In the genomic region with DNA sequence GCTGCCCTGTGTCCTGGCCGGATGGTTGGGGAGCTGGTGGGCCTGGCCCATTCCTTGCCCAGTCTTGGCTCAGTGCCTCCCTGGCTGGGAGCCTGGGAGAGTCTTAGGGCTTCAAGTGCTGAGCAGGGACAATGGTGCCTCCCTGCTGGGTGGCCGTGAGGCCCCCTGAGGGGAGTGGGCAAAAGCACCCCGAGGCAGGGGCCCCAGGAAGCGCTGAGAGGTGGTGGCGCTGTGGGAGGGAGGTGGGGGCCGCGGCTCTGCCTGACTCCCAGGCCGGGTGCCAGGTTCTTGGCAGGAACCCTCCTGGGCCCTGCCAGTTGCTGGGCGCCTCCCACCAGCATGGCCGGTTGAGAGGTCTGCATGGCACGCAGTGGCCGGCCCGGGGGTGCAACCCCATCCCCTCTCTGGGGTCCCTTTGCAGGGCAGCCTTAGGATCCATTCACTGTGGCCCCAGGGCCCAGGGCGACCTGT, we compare ENCODE assay signal across 13 cellular contexts. TPM values are rescaled to one million over a fixed set of nuclear protein-coding genes. Genes with fewer than 3 reads are reported as not detected.
DNase-seq lines count a peak whose midpoint lies in the region; ATAC-seq, FAIRE-seq and TF ChIP-seq lines count a peak whose summit lies in the region.
"Had no signal": no experiment of that assay in that cellular context is flagged by ENCODE, and none has a peak within 500 bp of the region (broad histone marks: within the 10 kb centered on the region; RNA-seq: fewer than 3 reads in every experiment).

No MANE protein-coding gene starts in this region.

- peaks cover 31% of the 10 kb centered on the region for H3K4me1 Mint-ChIP-seq in WTC11

- DNase-seq in AG04450 (ENCODE audit: low read depth, low spot score) (no peak), WTC11 (ENCODE audit: low spot score) (no peak), Right ventricle myocardium superior (peak; percentile 75), pancreas (peak in 1 of 6 donors; percentile 68), GM03348 (ENCODE audit: low spot score) (no peak), RKO (ENCODE audit: low spot score) (no peak), NCI-H1694 (lab: John Stamatoyannopoulos, UW) (no peak)
- DNase-seq: activated CD4-positive, alpha-beta T cell treated with anti-CD3 and anti-CD28 coated beads, Interleukin-2, amount 50 U/mL, for 1 hour; cortex of kidney; NCI-H82 had no signal

- CTCF ChIA-PET in AG04450 (lab: Charles Lee) (interaction anchor here (3.6 kb wide), 1 partner anchor 76 kb away, joined by 50 read pairs; no protein-coding TSS in a partner anchor), WTC11 (lab: Charles Lee) (interaction anchor here (1.2 to 7.4 kb wide), 2 partner anchors 11 to 16 kb away, joined by 5 to 89 read pairs; partner anchors contain the start of gene LAMA5)

- TF ChIP-seq CTCF in AG04450 (IDR thresholded peaks at IDR 0.05; ENCODE audit: low read depth, low read length) (no peak), WTC11 (IDR thresholded peaks at IDR 0.05) (no peak), pancreas (IDR thresholded peaks at IDR 0.05) (no peak)

- 20 to 26% methylated on average over 14 of the region's 14 CpGs for WGBS in pancreas, 2 donors

- H3K4me1 ChIP-seq in pancreas = peaks cover 0 to 10% (median 5%) of the 10 kb centered on the region in 3 donors

- peaks cover 12% of the 10 kb centered on the region for H3K9me3 ChIP-seq in AG04450 (ENCODE audit: control insufficient read depth, insufficient read depth, low read length)
- H3K9me3 ChIP-seq in pancreas = no peaks in the 10 kb centered on the region

- POLR2A ChIA-PET in AG04450 (lab: Yijun Ruan, JAX) = interaction anchor here (1.1 kb wide), 1 partner anchor 9 kb away, joined by 4 read pairs; the partner anchor contains the start of gene RPS21
- POLR2A ChIA-PET in WTC11 (lab: Charles Lee) = interaction anchor here (0.6 to 4.0 kb wide), 2 partner anchors 11 to 1064 kb away, joined by 5 to 29 read pairs; partner anchors contain the start of gene LAMA5

- H3K4me3 ChIP-seq in AG04450 (ENCODE audit: low read depth, low read length) (no peak overlapping the region), pancreas (no peak overlapping the region)
- H3K4me3 ChIP-seq: lung had no signal

- peak overlapping the region; percentile 94; the same call in 1 of the 2 replicates for H3K27ac Mint-ChIP-seq in WTC11

- intact Hi-C loops in Right ventricle myocardium superior (cut with DNase I) (no loop called here), pancreas (cut with DNase I) (loop anchor here in 1 of 3 donors (5.0 kb wide), 1 partner anchor 70 kb away; no protein-coding TSS in a partner anchor)

- FAIRE-seq in pancreas (lab: Jason Lieb, UNC) = no peak
- FAIRE-seq: frontal cortex had no signal

- H3K27me3 Mint-ChIP-seq in WTC11 (ENCODE audit: low read depth) = no peaks in the 10 kb centered on the region; the same call in 1 of the 2 replicates

- H3K36me3 ChIP-seq in pancreas = no peaks in the 10 kb centered on the region

- peaks cover 7% of the 10 kb centered on the region for H3K9me3 Mint-ChIP-seq in WTC11

- H3K27me3 ChIP-seq in AG04450 (ENCODE audit: control insufficient read depth, insufficient read depth, low read length) (no peaks in the 10 kb centered on the region), pancreas (no peaks in the 10 kb centered on the region)

- ATAC-seq in WTC11 (no peak), Right ventricle myocardium superior (ENCODE audit: poor library complexity) (peak; percentile 69), pancreas (peak in 3 of 4 donors; percentile 22 to 40 (median 35)), HG03378 (IDR thresholded peaks at IDR 0.05; ENCODE audit: unreplicated experiment) (no peak)

- no peak overlapping the region for H3K4me3 Mint-ChIP-seq in WTC11

- peaks cover 10% of the 10 kb centered on the region for H3K36me3 Mint-ChIP-seq in WTC11

- H3K27ac ChIP-seq in AG04450 (ENCODE audit: low read depth, low read length) = peak overlapping the region; percentile 2
- peak overlapping the region in 2 of 4 donors; percentile 13 to 23 for H3K27ac ChIP-seq in pancreas

TF ChIP-seq in WTC11, 78 proteins besides CTCF, POLR2A, EP300 and RAD21 (continues in another document):
- TF ChIP-seq, protein P1, sequence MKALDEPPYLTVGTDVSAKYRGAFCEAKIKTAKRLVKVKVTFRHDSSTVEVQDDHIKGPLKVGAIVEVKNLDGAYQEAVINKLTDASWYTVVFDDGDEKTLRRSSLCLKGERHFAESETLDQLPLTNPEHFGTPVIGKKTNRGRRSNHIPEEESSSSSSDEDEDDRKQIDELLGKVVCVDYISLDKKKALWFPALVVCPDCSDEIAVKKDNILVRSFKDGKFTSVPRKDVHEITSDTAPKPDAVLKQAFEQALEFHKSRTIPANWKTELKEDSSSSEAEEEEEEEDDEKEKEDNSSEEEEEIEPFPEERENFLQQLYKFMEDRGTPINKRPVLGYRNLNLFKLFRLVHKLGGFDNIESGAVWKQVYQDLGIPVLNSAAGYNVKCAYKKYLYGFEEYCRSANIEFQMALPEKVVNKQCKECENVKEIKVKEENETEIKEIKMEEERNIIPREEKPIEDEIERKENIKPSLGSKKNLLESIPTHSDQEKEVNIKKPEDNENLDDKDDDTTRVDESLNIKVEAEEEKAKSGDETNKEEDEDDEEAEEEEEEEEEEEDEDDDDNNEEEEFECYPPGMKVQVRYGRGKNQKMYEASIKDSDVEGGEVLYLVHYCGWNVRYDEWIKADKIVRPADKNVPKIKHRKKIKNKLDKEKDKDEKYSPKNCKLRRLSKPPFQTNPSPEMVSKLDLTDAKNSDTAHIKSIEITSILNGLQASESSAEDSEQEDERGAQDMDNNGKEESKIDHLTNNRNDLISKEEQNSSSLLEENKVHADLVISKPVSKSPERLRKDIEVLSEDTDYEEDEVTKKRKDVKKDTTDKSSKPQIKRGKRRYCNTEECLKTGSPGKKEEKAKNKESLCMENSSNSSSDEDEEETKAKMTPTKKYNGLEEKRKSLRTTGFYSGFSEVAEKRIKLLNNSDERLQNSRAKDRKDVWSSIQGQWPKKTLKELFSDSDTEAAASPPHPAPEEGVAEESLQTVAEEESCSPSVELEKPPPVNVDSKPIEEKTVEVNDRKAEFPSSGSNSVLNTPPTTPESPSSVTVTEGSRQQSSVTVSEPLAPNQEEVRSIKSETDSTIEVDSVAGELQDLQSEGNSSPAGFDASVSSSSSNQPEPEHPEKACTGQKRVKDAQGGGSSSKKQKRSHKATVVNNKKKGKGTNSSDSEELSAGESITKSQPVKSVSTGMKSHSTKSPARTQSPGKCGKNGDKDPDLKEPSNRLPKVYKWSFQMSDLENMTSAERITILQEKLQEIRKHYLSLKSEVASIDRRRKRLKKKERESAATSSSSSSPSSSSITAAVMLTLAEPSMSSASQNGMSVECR (CRISPR knock-in tag; IDR thresholded peaks at IDR 0.05; ENCODE audit: borderline replicate concordance) = no peak
- no peak for TF ChIP-seq FOXP1 (CRISPR knock-in tag; IDR thresholded peaks at IDR 0.05; ENCODE audit: borderline replicate concordance)
- TF ChIP-seq, protein P2, sequence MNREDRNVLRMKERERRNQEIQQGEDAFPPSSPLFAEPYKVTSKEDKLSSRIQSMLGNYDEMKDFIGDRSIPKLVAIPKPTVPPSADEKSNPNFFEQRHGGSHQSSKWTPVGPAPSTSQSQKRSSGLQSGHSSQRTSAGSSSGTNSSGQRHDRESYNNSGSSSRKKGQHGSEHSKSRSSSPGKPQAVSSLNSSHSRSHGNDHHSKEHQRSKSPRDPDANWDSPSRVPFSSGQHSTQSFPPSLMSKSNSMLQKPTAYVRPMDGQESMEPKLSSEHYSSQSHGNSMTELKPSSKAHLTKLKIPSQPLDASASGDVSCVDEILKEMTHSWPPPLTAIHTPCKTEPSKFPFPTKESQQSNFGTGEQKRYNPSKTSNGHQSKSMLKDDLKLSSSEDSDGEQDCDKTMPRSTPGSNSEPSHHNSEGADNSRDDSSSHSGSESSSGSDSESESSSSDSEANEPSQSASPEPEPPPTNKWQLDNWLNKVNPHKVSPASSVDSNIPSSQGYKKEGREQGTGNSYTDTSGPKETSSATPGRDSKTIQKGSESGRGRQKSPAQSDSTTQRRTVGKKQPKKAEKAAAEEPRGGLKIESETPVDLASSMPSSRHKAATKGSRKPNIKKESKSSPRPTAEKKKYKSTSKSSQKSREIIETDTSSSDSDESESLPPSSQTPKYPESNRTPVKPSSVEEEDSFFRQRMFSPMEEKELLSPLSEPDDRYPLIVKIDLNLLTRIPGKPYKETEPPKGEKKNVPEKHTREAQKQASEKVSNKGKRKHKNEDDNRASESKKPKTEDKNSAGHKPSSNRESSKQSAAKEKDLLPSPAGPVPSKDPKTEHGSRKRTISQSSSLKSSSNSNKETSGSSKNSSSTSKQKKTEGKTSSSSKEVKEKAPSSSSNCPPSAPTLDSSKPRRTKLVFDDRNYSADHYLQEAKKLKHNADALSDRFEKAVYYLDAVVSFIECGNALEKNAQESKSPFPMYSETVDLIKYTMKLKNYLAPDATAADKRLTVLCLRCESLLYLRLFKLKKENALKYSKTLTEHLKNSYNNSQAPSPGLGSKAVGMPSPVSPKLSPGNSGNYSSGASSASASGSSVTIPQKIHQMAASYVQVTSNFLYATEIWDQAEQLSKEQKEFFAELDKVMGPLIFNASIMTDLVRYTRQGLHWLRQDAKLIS (CRISPR knock-in tag; IDR thresholded peaks at IDR 0.05; ENCODE audit: borderline replicate concordance) = no peak

RNA-seq across cellular contexts. Expression of gene RPS21, which starts 9.3 kb away (rescaled TPM):
- 2,351 and 2,723 TPM in 2 replicates for polyA plus RNA-seq in AG04450 (2011; rRNA removed)
- 571 and 680 TPM in 2 replicates for polyA minus RNA-seq in AG04450 (2011; rRNA and poly(A)+ RNA removed)
- 2,016 to 2,119 TPM (median 2,047 TPM) in 3 replicates for total RNA-seq in WTC11 (2021)
- total RNA-seq in Right ventricle myocardium superior = 732 TPM
- 1,000 to 10,000 TPM in 2 of 6 donors, 100 to 1,000 TPM in 4; 662 to 1,102 (median 850) TPM for total RNA-seq in pancreas
- 1,000 to 10,000 TPM; 2,124 to 2,141 TPM for polyA plus RNA-seq in pancreas

RNA-seq across cellular contexts. Expression of gene LAMA5, which starts 10.5 kb away (rescaled TPM):
- 1.9 and 3.8 TPM in 2 replicates for polyA plus RNA-seq in AG04450 (2011; rRNA removed)
- 2.8 and 3.5 TPM in 2 replicates for polyA minus RNA-seq in AG04450 (2011; rRNA and poly(A)+ RNA removed)
- 298 to 329 TPM (median 323 TPM) in 3 replicates for total RNA-seq in WTC11 (2021)
- 79.6 TPM for total RNA-seq in Right ventricle myocardium superior
- total RNA-seq in pancreas = 10 to 100 TPM; 43.6 to 89.5 (median 59.4) TPM
- polyA plus RNA-seq in pancreas = 100 to 1,000 TPM; 259 to 344 TPM

RNA-seq across cellular contexts. Expression of gene CABLES2, which starts 29.4 kb away (rescaled TPM):
- polyA plus RNA-seq in AG04450 (2011; rRNA removed) (3.8 and 4.9 TPM in 2 replicates), pancreas (1 to 10 TPM; 1.5 to 2.9 TPM)
- polyA minus RNA-seq in AG04450 (2011; rRNA and poly(A)+ RNA removed) = 5.1 and 6.6 TPM in 2 replicates
- total RNA-seq in WTC11 (2021) (7.5 to 10.6 TPM (median 9.2 TPM) in 3 replicates), Right ventricle myocardium superior (15.0 TPM), pancreas (1 to 10 TPM; 1.4 to 2.3 (median 1.9) TPM)

RNA-seq across cellular contexts. Expression of gene RBBP8NL, which starts 49.7 kb away (rescaled TPM):
- polyA plus RNA-seq in AG04450 (2011; rRNA removed) (not detected in 2 replicates), pancreas (1 to 10 TPM; 2.0 to 4.8 TPM)
- not detected in 2 replicates for polyA minus RNA-seq in AG04450 (2011; rRNA and poly(A)+ RNA removed)
- total RNA-seq in WTC11 (2021) (0.99 to 1.5 TPM (median 1.4 TPM) in 3 replicates), Right ventricle myocardium superior (not detected), pancreas (1 to 10 TPM in 3 of 6 donors, under 1 TPM in 3; 0.66 to 2.5 (median 1.0) TPM)
- total RNA-seq: frontal cortex had no signal

Comparison
In these comparisons a context has a peak if more than half of its experiments do, and no peak if none do; other contexts are left out.
1. ATAC-seq: peak in Right ventricle myocardium superior (single experiment) and pancreas (3 of 4); none in WTC11 (single experiment) and HG03378 (single experiment).